In the genomic region with DNA sequence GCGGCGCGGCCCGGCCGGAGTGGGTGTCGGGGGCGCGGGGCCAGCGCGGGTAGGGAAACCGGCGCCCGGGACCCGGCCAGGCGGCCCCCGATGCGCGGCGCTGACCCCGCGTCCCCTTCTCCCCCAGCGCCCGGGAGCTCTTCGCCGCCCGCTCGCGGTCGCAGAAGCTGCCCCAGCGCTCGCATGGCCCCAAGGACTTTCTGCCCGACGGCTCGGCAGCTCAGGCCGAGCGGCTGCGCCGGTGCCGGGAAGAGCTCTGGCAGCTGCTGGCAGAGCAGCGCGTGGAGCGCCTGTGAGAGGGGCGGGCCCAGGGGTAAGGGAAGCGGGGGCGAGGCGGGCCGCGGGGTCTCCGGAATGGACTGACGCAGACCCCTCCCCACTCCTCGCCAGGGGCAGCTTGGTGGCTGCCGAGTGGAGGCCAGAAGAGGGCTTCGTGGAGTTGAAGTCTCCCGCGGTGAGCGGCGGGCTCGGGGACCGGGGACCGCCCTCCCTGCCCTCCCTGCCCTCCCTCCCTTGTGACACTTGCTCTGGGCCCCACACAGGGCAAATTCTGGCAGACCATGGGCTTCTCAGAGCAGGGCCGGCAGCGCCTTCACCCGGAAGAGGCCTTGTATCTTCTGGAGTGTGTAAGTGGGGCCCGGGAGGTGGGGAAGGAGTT, we compare ENCODE assay signal across 8 cellular contexts. TPM values are rescaled to one million over a fixed set of nuclear protein-coding genes. Genes with fewer than 3 reads are reported as not detected.
DNase-seq lines count a peak whose midpoint lies in the region; ATAC-seq and TF ChIP-seq lines count a peak whose summit lies in the region.

No MANE protein-coding gene starts in this region.

- H3K4me3 Mint-ChIP-seq in activated T-cell treated with anti-CD3 and anti-CD28 coated beads, Interleukin-2, amount 50 U/mL, for 4 hours = peak overlapping the region; percentile 87
- H3K4me3 Mint-ChIP-seq in glutamatergic neuron (ENCODE audit: unreplicated experiment) = peak overlapping the region; percentile 86

- H3K27me3 Mint-ChIP-seq in activated T-cell treated with anti-CD3 and anti-CD28 coated beads, Interleukin-2, amount 50 U/mL, for 4 hours (ENCODE audit: low read depth) = peaks cover 3% of the 10 kb centered on the region
- H3K27me3 Mint-ChIP-seq in glutamatergic neuron (ENCODE audit: unreplicated experiment) = peaks cover 3% of the 10 kb centered on the region

- peak; percentile 15 for ATAC-seq in GM21786 (IDR thresholded peaks at IDR 0.05; ENCODE audit: unreplicated experiment)
- ATAC-seq in activated T-cell treated with anti-CD3 and anti-CD28 coated beads, Interleukin-2, amount 50 U/mL, for 4 hours = peak; percentile 32

- no peaks in the 10 kb centered on the region for H3F3A ChIP-seq in Loucy (ENCODE audit: low read depth)

- H3K4me1 Mint-ChIP-seq in activated T-cell treated with anti-CD3 and anti-CD28 coated beads, Interleukin-2, amount 50 U/mL, for 4 hours (ENCODE audit: low read depth) = peaks cover 25% of the 10 kb centered on the region
- no peaks in the 10 kb centered on the region for H3K4me1 Mint-ChIP-seq in glutamatergic neuron (ENCODE audit: low read depth, unreplicated experiment)

- peak overlapping the region; percentile 70 for H3K9ac ChIP-seq in Loucy (ENCODE audit: low read depth, low read length, poor library complexity, severe bottlenecking)

- intact Hi-C loops in posterior cingulate gyrus (cut with DNase I) = loop anchor here (1.0 kb wide), 1 partner anchor 73 kb away; no protein-coding TSS in a partner anchor

- peak; percentile 54 for DNase-seq in GM10248 (ENCODE audit: extremely low spot score)
- DNase-seq in activated T-cell treated with anti-CD3 and anti-CD28 coated beads, Interleukin-2, amount 50 U/mL, for 4 hours = peak; percentile 24
- peak; percentile 59 for DNase-seq in glutamatergic neuron
- DNase-seq in retinal pigment epithelial cell (ENCODE audit: low read depth) = no peak
- no peak for DNase-seq in posterior cingulate gyrus
- no peak for DNase-seq in AG08395 (ENCODE audit: low spot score)

- peak overlapping the region; percentile 76 for H2AFZ ChIP-seq in Loucy (ENCODE audit: low read length)

- no peak overlapping the region for H3K27ac Mint-ChIP-seq in glutamatergic neuron (ENCODE audit: unreplicated experiment)

- H4K20me1 ChIP-seq in Loucy (ENCODE audit: insufficient read depth, low read length, poor library complexity, severe bottlenecking) = peaks cover 13% of the 10 kb centered on the region

- H3K79me2 ChIP-seq in Loucy (ENCODE audit: insufficient read depth, low read length) = peaks cover 8% of the 10 kb centered on the region; the same call in 1 of the 2 replicates

- no peaks in the 10 kb centered on the region for H3K9me3 ChIP-seq in Loucy (ENCODE audit: insufficient read depth, low read depth, low read length)

- H3K27me3 ChIP-seq in Loucy (ENCODE audit: insufficient read depth, low read length, poor library complexity, severe bottlenecking) = no peaks in the 10 kb centered on the region

- H3K9me3 Mint-ChIP-seq in activated T-cell treated with anti-CD3 and anti-CD28 coated beads, Interleukin-2, amount 50 U/mL, for 4 hours = no peaks in the 10 kb centered on the region
- peaks cover 8% of the 10 kb centered on the region for H3K9me3 Mint-ChIP-seq in glutamatergic neuron (ENCODE audit: unreplicated experiment)

- H3K4me1 ChIP-seq in Loucy (ENCODE audit: insufficient read depth, low read length, poor library complexity, severe bottlenecking) = peaks cover 36% of the 10 kb centered on the region

- no peaks in the 10 kb centered on the region for H3K36me3 ChIP-seq in Loucy (ENCODE audit: insufficient read depth, low read length)

- TF ChIP-seq CTCF in GM10248 (IDR thresholded peaks at IDR 0.05; ENCODE audit: control extremely low read depth, extremely low read depth, low read depth, missing control alignments) = no peak
- TF ChIP-seq CTCF in Loucy (conservative IDR thresholded peaks at IDR 0.05; ENCODE audit: low read length) = no peak
- TF ChIP-seq CTCF in glutamatergic neuron (IDR thresholded peaks at IDR 0.05; ENCODE audit: partially characterized antibody, unreplicated experiment) = no peak
- no peak for TF ChIP-seq CTCF in retinal pigment epithelial cell (conservative IDR thresholded peaks at IDR 0.05; ENCODE audit: low read depth, low read length)

- POLR2A ChIA-PET in GM10248 (lab: Yijun Ruan, JAX) = interaction anchor here (0.9 to 1.3 kb wide), 2 partner anchors 14 to 362 kb away, joined by 3 read pairs; a partner anchor contains a TSS

- H3K9me2 ChIP-seq in Loucy (replicated peaks; ENCODE audit: low read depth, low read length) = no peaks in the 10 kb centered on the region

- peak overlapping the region; percentile 84 for H3K4me3 ChIP-seq in Loucy (ENCODE audit: low read length, poor library complexity, severe bottlenecking)
- peak overlapping the region; percentile 63 for H3K4me3 ChIP-seq in retinal pigment epithelial cell (ENCODE audit: low read length)

- CTCF ChIA-PET in GM10248 (lab: Yijun Ruan, JAX) = interaction anchor here (0.6 to 2.8 kb wide), 34 partner anchors 8 to 301 kb away, joined by 3 to 15 read pairs (median 4); a partner anchor contains a TSS

- H3K4me2 ChIP-seq in Loucy (ENCODE audit: low read depth, low read length, poor library complexity, severe bottlenecking) = peak overlapping the region; percentile 88

- peaks cover 17% of the 10 kb centered on the region for H3K36me3 Mint-ChIP-seq in activated T-cell treated with anti-CD3 and anti-CD28 coated beads, Interleukin-2, amount 50 U/mL, for 4 hours (ENCODE audit: insufficient read depth)
- H3K36me3 Mint-ChIP-seq in glutamatergic neuron (ENCODE audit: unreplicated experiment) = no peaks in the 10 kb centered on the region

RNA-seq across cellular contexts. Expression of a gene that starts 0.4 kb away (rescaled TPM):
- 10 to 100 TPM; 64.1 to 76.2 (median 71.5) TPM for total RNA-seq in activated T-cell treated with anti-CD3 and anti-CD28 coated beads, Interleukin-2, amount 50 U/mL, for 4 hours
- total RNA-seq in glutamatergic neuron (ENCODE audit: unreplicated experiment) = 26.6 TPM

RNA-seq across cellular contexts. Expression of a gene that starts 1.4 kb away (rescaled TPM):
- total RNA-seq in activated T-cell treated with anti-CD3 and anti-CD28 coated beads, Interleukin-2, amount 50 U/mL, for 4 hours = 1 to 10 TPM; 4.3 to 6.0 (median 5.9) TPM
- total RNA-seq in glutamatergic neuron (ENCODE audit: unreplicated experiment) = 22.1 TPM

RNA-seq across cellular contexts. Expression of a gene that starts 8.7 kb away (rescaled TPM):
- 10 to 100 TPM in 2 of 3 donors, 1 to 10 TPM in 1; 9.5 to 14.1 (median 10.2) TPM for total RNA-seq in activated T-cell treated with anti-CD3 and anti-CD28 coated beads, Interleukin-2, amount 50 U/mL, for 4 hours
- total RNA-seq in glutamatergic neuron (ENCODE audit: unreplicated experiment) = 4.8 TPM

Comparison
In these comparisons a context has a peak if more than half of its experiments do, and no peak if none do; other contexts are left out.
1. DNase-seq: peak in GM10248 (single experiment), activated T-cell treated with anti-CD3 and anti-CD28 coated beads, Interleukin-2, amount 50 U/mL, for 4 hours (single experiment) and glutamatergic neuron (single experiment); none in retinal pigment epithelial cell (single experiment), posterior cingulate gyrus (0 of 10) and AG08395 (single experiment).